ENCODE assay signal across 1 cellular context in the genomic region with DNA sequence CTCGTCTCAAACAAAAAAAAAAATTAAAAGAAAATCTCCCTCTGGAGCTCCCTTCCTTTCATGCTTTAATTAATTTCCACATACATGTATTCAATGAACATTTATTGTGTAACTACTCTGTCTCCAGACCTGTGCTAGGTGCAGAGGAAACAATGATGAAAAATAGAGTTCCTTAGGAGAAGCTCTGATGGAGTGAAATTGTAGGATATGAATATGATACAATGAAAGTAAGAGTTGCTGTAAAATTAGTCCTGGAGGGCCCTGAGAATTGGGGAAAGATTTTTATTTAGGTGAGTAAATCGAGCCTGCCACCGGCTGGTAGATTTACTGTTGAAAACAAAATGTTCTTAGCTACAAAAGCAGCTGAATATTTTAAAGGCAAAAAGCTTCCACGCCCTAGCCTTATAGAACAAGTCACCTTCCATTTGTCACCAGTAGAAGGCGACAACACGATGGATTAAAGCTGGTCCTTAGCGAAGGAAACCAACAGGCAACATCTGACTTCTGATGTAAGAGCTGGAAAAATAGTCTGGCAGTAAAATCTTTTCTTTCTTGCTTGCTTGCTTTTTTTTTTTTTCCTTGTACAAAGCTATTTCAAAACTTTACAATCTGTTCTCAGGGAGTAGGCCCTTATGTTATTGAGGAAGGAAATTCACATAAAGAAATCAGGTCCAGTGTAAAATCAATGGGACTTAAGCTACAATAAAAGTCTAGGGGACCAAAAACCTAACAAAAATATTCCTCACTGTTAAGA.
TF ChIP-seq lines count a peak whose summit lies in the region.

No MANE protein-coding gene starts in this region.

TF ChIP-seq in HEK293, 187 proteins besides CTCF, POLR2A, EP300 and RAD21 (continued from another document):
- peak; percentile 73 for TF ChIP-seq PRDM6 (tag by site-specific recombination; IDR thresholded peaks at IDR 0.05)
- TF ChIP-seq, protein P1, sequence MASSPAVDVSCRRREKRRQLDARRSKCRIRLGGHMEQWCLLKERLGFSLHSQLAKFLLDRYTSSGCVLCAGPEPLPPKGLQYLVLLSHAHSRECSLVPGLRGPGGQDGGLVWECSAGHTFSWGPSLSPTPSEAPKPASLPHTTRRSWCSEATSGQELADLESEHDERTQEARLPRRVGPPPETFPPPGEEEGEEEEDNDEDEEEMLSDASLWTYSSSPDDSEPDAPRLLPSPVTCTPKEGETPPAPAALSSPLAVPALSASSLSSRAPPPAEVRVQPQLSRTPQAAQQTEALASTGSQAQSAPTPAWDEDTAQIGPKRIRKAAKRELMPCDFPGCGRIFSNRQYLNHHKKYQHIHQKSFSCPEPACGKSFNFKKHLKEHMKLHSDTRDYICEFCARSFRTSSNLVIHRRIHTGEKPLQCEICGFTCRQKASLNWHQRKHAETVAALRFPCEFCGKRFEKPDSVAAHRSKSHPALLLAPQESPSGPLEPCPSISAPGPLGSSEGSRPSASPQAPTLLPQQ (tag by site-specific recombination; IDR thresholded peaks at IDR 0.05), result 0 out of 2 replicates have a peak, but pooled peaks have one; percentile 21
- peak; percentile 37; the same call in 1 of the 2 replicates for TF ChIP-seq ZNF335 (tag by site-specific recombination; conservative IDR thresholded peaks at IDR 0.05)
- TF ChIP-seq ZNF654 (tag by site-specific recombination; IDR thresholded peaks at IDR 0.05; ENCODE audit: low read depth), result peak; percentile 89
- peak; percentile 35; the same call in 1 of the 2 replicates for TF ChIP-seq ZSCAN30 (tag by site-specific recombination; IDR thresholded peaks at IDR 0.05)
